13 cellular contexts compared by ENCODE assay signal in genomic region chr10:8026349-8027259, GRCh38. TPM values are rescaled to one million over a fixed set of nuclear protein-coding genes. Genes with fewer than 3 reads are reported as not detected.
DNase-seq lines count a peak whose midpoint lies in the region; ATAC-seq and TF ChIP-seq lines count a peak whose summit lies in the region.
"Had no signal": no experiment of that assay in that cellular context is flagged by ENCODE, and none has a peak within 500 bp of the region (broad histone marks: within the 10 kb centered on the region; RNA-seq: fewer than 3 reads in every experiment).

No MANE protein-coding gene starts in this region.

- no peak overlapping the region for H3K4me3 Mint-ChIP-seq in endothelial cell (ENCODE audit: unreplicated experiment)

- H3K9me3 Mint-ChIP-seq in endothelial cell (ENCODE audit: unreplicated experiment), result no peaks in the 10 kb centered on the region

- H3K36me3 ChIP-seq in RWPE2 (ENCODE audit: low read depth) (no peaks in the 10 kb centered on the region), left ventricle myocardium inferior (no peaks in the 10 kb centered on the region)
- H3K36me3 ChIP-seq: cardiac muscle cell had no signal

- H3K27ac ChIP-seq in AG04450 (ENCODE audit: low read depth, low read length) (no peak overlapping the region), RWPE2 (ENCODE audit: poor library complexity, severe bottlenecking) (no peak overlapping the region), left ventricle myocardium inferior (replicated peaks) (no peak overlapping the region)
- H3K27ac ChIP-seq: cardiac muscle cell had no signal

- TF ChIP-seq CTCF in AG04450 (IDR thresholded peaks at IDR 0.05; ENCODE audit: low read depth, low read length), result no peak
- TF ChIP-seq CTCF in GM12864 (IDR thresholded peaks at IDR 0.05; ENCODE audit: low read depth, low read length, missing control alignments), result no peak
- TF ChIP-seq CTCF in RWPE2 (IDR thresholded peaks at IDR 0.05; ENCODE audit: poor library complexity, severe bottlenecking), result no peak
- TF ChIP-seq CTCF in fibroblast of villous mesenchyme (IDR thresholded peaks at IDR 0.05; ENCODE audit: insufficient read depth, low read depth, low read length), result no peak
- no peak for TF ChIP-seq CTCF in left ventricle myocardium inferior (IDR thresholded peaks at IDR 0.05; ENCODE audit: borderline replicate concordance)
- no peak for TF ChIP-seq CTCF in endothelial cell (IDR thresholded peaks at IDR 0.05; ENCODE audit: unreplicated experiment)

- H3K4me1 Mint-ChIP-seq in endothelial cell (ENCODE audit: unreplicated experiment), result peaks cover 16% of the 10 kb centered on the region

- POLR2A ChIA-PET in AG04450 (lab: Yijun Ruan, JAX), result no interaction called here

- no peak overlapping the region for H3K27ac Mint-ChIP-seq in endothelial cell (ENCODE audit: unreplicated experiment)

- H3K4me1 ChIP-seq in RWPE2 (ENCODE audit: insufficient read depth, poor library complexity, severe bottlenecking) (no peaks in the 10 kb centered on the region), left ventricle myocardium inferior (no peaks in the 10 kb centered on the region)

- CTCF ChIA-PET in AG04450 (lab: Charles Lee), result interaction anchor here (0.7 kb wide), 1 partner anchor 1536 kb away, joined by 5 read pairs; no protein-coding TSS in a partner anchor

- DNase-seq in AG04450 (ENCODE audit: low read depth, low spot score), result no peak
- no peak for DNase-seq in GM12864 (ENCODE audit: low read depth)
- no peak for DNase-seq in RWPE2 (ENCODE audit: low spot score)
- no peak for DNase-seq in fibroblast of villous mesenchyme (ENCODE audit: low read depth)
- DNase-seq in T-helper 9 cell, result no peak
- no peak for DNase-seq in SW 1271 (lab: John Stamatoyannopoulos, UW)
- no peak for DNase-seq in left ventricle myocardium inferior
- no peak for DNase-seq in endothelial cell (ENCODE audit: low spot score)
- DNase-seq: activated CD4-positive, alpha-beta T cell treated with anti-CD3 and anti-CD28 coated beads, Interleukin-2, amount 50 U/mL, for 48 hours; DMS79 treated with DMSO at 0.1 percent for 48 hours; NCI-H2029; Right ventricle myocardium superior had no signal

- H3K4me3 ChIP-seq in AG04450 (ENCODE audit: low read depth, low read length) (peak overlapping the region; percentile 15), GM12864 (ENCODE audit: low read depth, low read length) (peak overlapping the region; percentile 46), RWPE2 (ENCODE audit: severe bottlenecking) (peak overlapping the region; percentile 9), fibroblast of villous mesenchyme (ENCODE audit: low read depth, low read length) (peak overlapping the region; percentile 30), left ventricle myocardium inferior (no peak overlapping the region)
- H3K4me3 ChIP-seq: cardiac muscle cell had no signal

- H3K27me3 ChIP-seq in AG04450 (ENCODE audit: control insufficient read depth, insufficient read depth, low read length) (peaks cover 14% of the 10 kb centered on the region), RWPE2 (ENCODE audit: insufficient read depth, poor library complexity, severe bottlenecking) (no peaks in the 10 kb centered on the region), left ventricle myocardium inferior (ENCODE audit: low read depth) (peaks cover 89% of the 10 kb centered on the region)

- H3K9me3 ChIP-seq in AG04450 (ENCODE audit: control insufficient read depth, insufficient read depth, low read length), result no peaks in the 10 kb centered on the region
- no peaks in the 10 kb centered on the region for H3K9me3 ChIP-seq in RWPE2 (ENCODE audit: severe bottlenecking)
- H3K9me3 ChIP-seq in left ventricle myocardium inferior (replicated peaks), result no peaks in the 10 kb centered on the region

- peaks cover 2% of the 10 kb centered on the region for H3K36me3 Mint-ChIP-seq in endothelial cell (ENCODE audit: low read depth, unreplicated experiment)

- intact Hi-C loops in left ventricle myocardium inferior (cut with micrococcal nuclease), result no loop called here

- ATAC-seq in RWPE2 (ENCODE audit: low read depth), result peak; percentile 58

- H3K27me3 Mint-ChIP-seq in endothelial cell (ENCODE audit: unreplicated experiment), result peaks cover 2% of the 10 kb centered on the region

RNA-seq across cellular contexts. Expression of gene GATA3, which starts 27.9 kb away (rescaled TPM):
- polyA plus RNA-seq in AG04450 (2011; rRNA removed), result 0.05 TPM in 1 of 2 replicates, not detected in the other
- polyA minus RNA-seq in AG04450 (2011; rRNA and poly(A)+ RNA removed), result not detected in 2 replicates
- not detected in 2 replicates for total RNA-seq in fibroblast of villous mesenchyme
- total RNA-seq in left ventricle myocardium inferior, result 1.4 TPM
- 70.9 TPM for total RNA-seq in endothelial cell (ENCODE audit: unreplicated experiment)

Comparison
In these comparisons a context has a peak if more than half of its experiments do, and no peak if none do; other contexts are left out.
1. RNA of gene GATA3, which starts 27.9 kb away (total RNA-seq): 70.9 TPM in endothelial cell (single experiment); 1.4 TPM in left ventricle myocardium inferior (single experiment) and not detected in fibroblast of villous mesenchyme; every median in the first group is over 10 times any median in the second.